ENCODE assay signal across 12 cellular contexts in genomic region chr14:25090716-25091454, GRCh38. TPM values are rescaled to one million over a fixed set of nuclear protein-coding genes. Genes with fewer than 3 reads are reported as not detected.
A peak's percentile ranks its signal among the peaks of the same experiment; 100 is the strongest.
DNase-seq lines count a peak whose midpoint lies in the region; ATAC-seq and TF ChIP-seq lines count a peak whose summit lies in the region.
"Had no signal": no experiment of that assay in that cellular context is flagged by ENCODE, and none has a peak within 500 bp of the region (broad histone marks: within the 10 kb centered on the region; RNA-seq: fewer than 3 reads in every experiment).

No MANE protein-coding gene starts in this region.

- 81 to 95% (median 82%) methylated on average over 3 of the region's 3 CpGs for WGBS in spleen, 5 donors

- peak; percentile 58 for ATAC-seq in thoracic aorta (ENCODE audit: insufficient number of reproducible peaks, low FRiP score, low read depth)
- ATAC-seq: stimulated activated naive B cell treated with anti-CD40 and anti-IgM and Interleukin-4, amounts not matched to agents 10 μg/mL and 1 μg/mL and 100 μg/mL, for 72 hours; T-helper 17 cell had no signal

- H3K27me3 ChIP-seq in kidney epithelial cell (ENCODE audit: control insufficient read depth, insufficient read depth, low read length) (no peaks in the 10 kb centered on the region), thoracic aorta (replicated peaks; ENCODE audit: insufficient read depth) (no peaks in the 10 kb centered on the region), spleen (replicated peaks in 1 of 7) (peaks cover 0 to 17% (median 0%) of the 10 kb centered on the region in 7 donors)

- no peak for TF ChIP-seq POLR2A in spleen (IDR thresholded peaks at IDR 0.05)

- H3K27ac ChIP-seq in HEK293 (ENCODE audit: extremely low read depth, low read depth, low read length) (no peak overlapping the region), thoracic aorta (peak overlapping the region in 1 of 2 donors; percentile 39), spleen (no peak overlapping the region)
- H3K27ac ChIP-seq: KMS-11 had no signal

- H3K9me3 ChIP-seq in HEK293 (ENCODE audit: control insufficient read depth, insufficient read depth, low read depth, low read length) (no peaks in the 10 kb centered on the region), thoracic aorta (no peaks in the 10 kb centered on the region), spleen (no peaks in the 10 kb centered on the region)

- H3K36me3 ChIP-seq in HEK293 (ENCODE audit: control insufficient read depth in 2 of 2, insufficient read depth in 1 of 2, low read length in 2 of 2) = no peaks in the 10 kb centered on the region
- no peaks in the 10 kb centered on the region for H3K36me3 ChIP-seq in kidney epithelial cell (ENCODE audit: control insufficient read depth, insufficient read depth, low read length)
- no peaks in the 10 kb centered on the region for H3K36me3 ChIP-seq in thoracic aorta
- H3K36me3 ChIP-seq in spleen = no peaks in the 10 kb centered on the region

- intact Hi-C loops in spleen (cut with DNase I; ENCODE audit: low total_unique reads) = no loop called here

- in situ Hi-C loops in astrocyte of the cerebellum (cut with HindIII; ENCODE audit: low sequenced_read_pairs) = no loop called here

- POLR2A ChIA-PET in HEK293 (lab: Yijun Ruan, JAX) = no interaction called here

- TF ChIP-seq CTCF in HEK293 (tag by site-specific recombination; IDR thresholded peaks at IDR 0.05) (no peak), astrocyte of the cerebellum (IDR thresholded peaks at IDR 0.05; ENCODE audit: low read depth, low read length, missing control alignments) (no peak), kidney epithelial cell (IDR thresholded peaks at IDR 0.05; ENCODE audit: insufficient read depth, low read length, poor library complexity, severe bottlenecking) (no peak), thoracic aorta (IDR thresholded peaks at IDR 0.05) (no peak), spleen (IDR thresholded peaks at IDR 0.05 in 8 of 11, conservative IDR thresholded peaks at IDR 0.05 in 3 of 11) (no peak)

- CTCF ChIA-PET in HEK293 (lab: Yijun Ruan, JAX) = interaction anchor here (0.7 to 1.5 kb wide), 2 partner anchors 12 to 48 kb away, joined by 3 to 4 read pairs; no protein-coding TSS in a partner anchor

- H3K4me1 ChIP-seq in HEK293 (ENCODE audit: control insufficient read depth, insufficient read depth, low read length) (no peaks in the 10 kb centered on the region), thoracic aorta (ENCODE audit: control insufficient read depth in 1 of 2, low read depth in 2 of 2) (peaks cover 0 to 15% of the 10 kb centered on the region in 2 donors), spleen (no peaks in the 10 kb centered on the region)

- DNase-seq in astrocyte of the cerebellum (ENCODE audit: low read depth) = peak; percentile 5
- DNase-seq in kidney epithelial cell (ENCODE audit: low read depth) = peak; percentile 57
- no peak for DNase-seq in thoracic aorta (ENCODE audit: low spot score)
- no peak for DNase-seq in spleen
- no peak for DNase-seq in effector CD8-positive, alpha-beta T cell (lab: John Stamatoyannopoulos, UW)
- DNase-seq in NAMALWA (ENCODE audit: low spot score) = no peak
- DNase-seq in NCI-H187 (lab: John Stamatoyannopoulos, UW) = no peak
- DNase-seq: NCI-H446 treated with DMSO at 0.1 percent for 48 hours; stimulated activated naive B cell treated with anti-CD40 and anti-IgM and Interleukin-4, amounts not matched to agents 10 μg/mL and 1 μg/mL and 100 μg/mL, for 72 hours; T-helper 17 cell had no signal

- H3K4me3 ChIP-seq in HEK293 (ENCODE audit: low read depth, low read length) = no peak overlapping the region
- H3K4me3 ChIP-seq in astrocyte of the cerebellum (ENCODE audit: low read depth, low read length) = no peak overlapping the region
- H3K4me3 ChIP-seq in kidney epithelial cell (ENCODE audit: low read depth, low read length) = no peak overlapping the region
- H3K4me3 ChIP-seq in thoracic aorta = no peak overlapping the region
- no peak overlapping the region for H3K4me3 ChIP-seq in spleen

TF ChIP-seq in HEK293, 187 proteins besides CTCF, POLR2A, EP300 and RAD21:
- 0 out of 2 replicates have a peak, but pooled peaks have one; percentile 19 for TF ChIP-seq GLIS1 (tag by site-specific recombination; IDR thresholded peaks at IDR 0.05)
- TF ChIP-seq ZFHX2 (tag by site-specific recombination; conservative IDR thresholded peaks at IDR 0.05) = peak; percentile 49
- TF ChIP-seq RBAK (tag by site-specific recombination; IDR thresholded peaks at IDR 0.05) = no peak
- no peak for TF ChIP-seq ZNF2 (tag by site-specific recombination; IDR thresholded peaks at IDR 0.05)
- no peak for TF ChIP-seq ZFP37 (tag by site-specific recombination; IDR thresholded peaks at IDR 0.05)
- TF ChIP-seq ZNF423 (tag by site-specific recombination; IDR thresholded peaks at IDR 0.05) = no peak
- TF ChIP-seq ZNF639 (tag by site-specific recombination; IDR thresholded peaks at IDR 0.05) = no peak

RNA-seq across cellular contexts. Expression of gene STXBP6, which starts 40.9 kb away (rescaled TPM):
- total RNA-seq in kidney epithelial cell (0.07 and 0.38 TPM in 2 replicates), thoracic aorta (1 to 10 TPM; 3.1 to 4.4 TPM), spleen (1 to 10 TPM in 2 of 7 donors, under 1 TPM in 5; 0.77 to 1.3 (median 0.92) TPM)
- polyA plus RNA-seq in spleen = 1 to 10 TPM in 1 of 3 donors, under 1 TPM in 2; 0.76 to 1.4 (median 0.83) TPM
- total RNA-seq: T-helper 17 cell had no signal

Comparison
In these comparisons a context has a peak if more than half of its experiments do, and no peak if none do; other contexts are left out.
1. DNase-seq: peak in astrocyte of the cerebellum (single experiment) and kidney epithelial cell (single experiment); none in thoracic aorta (single experiment), spleen (single experiment), effector CD8-positive, alpha-beta T cell (single experiment), NAMALWA (single experiment) and NCI-H187 (0 of 2).